ENCODE assay signal across 25 cellular contexts in genomic region chr18:46736136-46736535, GRCh38. TPM values are rescaled to one million over a fixed set of nuclear protein-coding genes. Genes with fewer than 3 reads are reported as not detected.
"Had no signal": no experiment of that assay in that cellular context is flagged by ENCODE, and none has a peak within 500 bp of the region (broad histone marks: within the 10 kb centered on the region; RNA-seq: fewer than 3 reads in every experiment).

No MANE protein-coding gene starts in this region.

- H3K4me3 ChIP-seq: gastrocnemius medialis, left lung, ovary, smooth muscle cell, stomach, thyroid gland had no signal

- H3K36me3 ChIP-seq: gastrocnemius medialis, left lung, ovary, stomach, thyroid gland had no signal

- ATAC-seq: esophagus mucosa; gastrocnemius medialis; left lung; naive thymus-derived CD4-positive, alpha-beta T cell; sciatic nerve had no signal

- H3K27me3 ChIP-seq: gastrocnemius medialis, ovary, thyroid gland had no signal

- DNase-seq: cerebellar nuclear complex; cortex of kidney; effector CD4-positive, alpha-beta T cell; foreskin fibroblast; gastrocnemius medialis; kidney; left lung; mesendoderm; midbrain; naive thymus-derived CD4-positive, alpha-beta T cell; nephron progenitor cell; nucleus accumbens; ovary; stimulated activated CD4-positive, alpha-beta T cell treated with anti-CD3 and anti-CD28 coated beads, Interleukin-12 subunit alpha, Interleukin-12 subunit beta, amount 100 ng/mL, for 4 hours; stimulated activated CD4-positive, alpha-beta T cell treated with anti-CD3 and anti-CD28 coated beads, Interleukin-2, amount 100 ng/mL, for 24 hours; stimulated activated CD4-positive, alpha-beta T cell treated with anti-CD3 and anti-CD28 coated beads, Interleukin-4, amount 100 ng/mL, for 24 hours; stimulated activated naive CD4-positive, alpha-beta T cell treated with Interleukin-2 at 50 U/mL for 16 hours; stomach; thyroid gland had no signal

- H3K27ac ChIP-seq: epithelial cell of prostate, gastrocnemius medialis, left lung, ovary, stomach, thyroid gland had no signal

- H3K9me3 ChIP-seq: gastrocnemius medialis, ovary, thyroid gland had no signal

- H3K4me1 ChIP-seq: gastrocnemius medialis, left lung, stomach, thyroid gland had no signal

RNA-seq across cellular contexts. Expression of gene ST8SIA5, which starts 20.7 kb away (rescaled TPM):
- total RNA-seq: esophagus mucosa, lower leg skin, lung microvascular endothelial cell had no signal
- polyA plus RNA-seq: naive thymus-derived CD4-positive, alpha-beta T cell; smooth muscle cell had no signal
